In the genomic region with DNA sequence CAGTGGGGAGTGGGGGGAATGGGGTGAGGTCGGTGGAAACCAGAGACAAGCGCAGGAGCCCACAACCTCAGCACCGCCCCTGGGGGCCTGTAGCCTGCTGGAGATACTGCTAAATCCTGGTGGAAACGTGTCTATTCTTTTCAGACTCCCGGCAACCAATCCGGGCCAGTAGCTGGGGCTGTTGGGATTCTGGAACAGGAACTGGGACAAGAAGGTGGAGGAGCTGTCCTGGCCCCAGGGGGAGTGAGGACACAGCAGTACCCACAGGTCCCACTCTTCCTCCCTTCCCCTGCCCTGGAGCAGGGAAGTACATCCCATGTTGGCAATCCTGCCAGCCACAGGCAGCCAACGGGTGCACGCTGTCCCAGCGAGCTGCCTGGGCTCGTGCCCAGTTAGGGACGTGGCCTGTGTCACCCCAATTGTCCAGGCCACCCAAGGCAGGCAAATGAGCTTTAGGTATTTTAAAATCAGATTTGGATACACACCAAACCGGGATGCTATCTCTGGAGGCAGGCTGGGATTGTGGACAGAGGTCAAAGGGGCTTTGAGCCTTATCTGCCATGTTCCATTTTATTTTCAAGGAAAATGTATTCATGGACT, we compare ENCODE assay signal across 13 cellular contexts. TPM values are rescaled to one million over a fixed set of nuclear protein-coding genes. Genes with fewer than 3 reads are reported as not detected.
A peak's percentile ranks its signal among the peaks of the same experiment; 100 is the strongest.
DNase-seq lines count a peak whose midpoint lies in the region; ATAC-seq and TF ChIP-seq lines count a peak whose summit lies in the region.
"Had no signal": no experiment of that assay in that cellular context is flagged by ENCODE, and none has a peak within 500 bp of the region (broad histone marks: within the 10 kb centered on the region; RNA-seq: fewer than 3 reads in every experiment).

No MANE protein-coding gene starts in this region.

- peak overlapping the region in 3 of 4 donors; percentile 14 to 68 (median 66) for H3K27ac ChIP-seq in body of pancreas
- no peak overlapping the region for H3K27ac ChIP-seq in CD4-positive, alpha-beta T cell (ENCODE audit: low read depth, low read length)
- H3K27ac ChIP-seq: colonic mucosa, neutrophil, PC-9 had no signal

- H3K4me1 ChIP-seq in BE2C (peaks cover 28% of the 10 kb centered on the region), body of pancreas (peaks cover 34% of the 10 kb centered on the region)

- ATAC-seq in body of pancreas: peak; percentile 69
- no peak for ATAC-seq in HG03342 (IDR thresholded peaks at IDR 0.05; ENCODE audit: unreplicated experiment)
- ATAC-seq in CD4-positive, alpha-beta T cell (ENCODE audit: poor library complexity): no peak

- H3K27me3 ChIP-seq in BE2C (no peaks in the 10 kb centered on the region), body of pancreas (no peaks in the 10 kb centered on the region)
- H3K27me3 ChIP-seq in CD4-positive, alpha-beta T cell (ENCODE audit: control insufficient read depth, insufficient read depth, low read length): no peaks in the 10 kb centered on the region
- H3K27me3 ChIP-seq: colonic mucosa, neutrophil had no signal

- no peak overlapping the region for H3K4me3 ChIP-seq in BE2C (ENCODE audit: low read depth, low read length)
- no peak overlapping the region for H3K4me3 ChIP-seq in body of pancreas
- H3K4me3 ChIP-seq: colonic mucosa, PC-9 had no signal

- H3K9me3 ChIP-seq in BE2C: no peaks in the 10 kb centered on the region
- no peaks in the 10 kb centered on the region for H3K9me3 ChIP-seq in body of pancreas
- H3K9me3 ChIP-seq in CD4-positive, alpha-beta T cell (ENCODE audit: control insufficient read depth, low read length): no peaks in the 10 kb centered on the region
- H3K9me3 ChIP-seq: colonic mucosa, neutrophil had no signal

- TF ChIP-seq POLR2A in body of pancreas (IDR thresholded peaks at IDR 0.05): no peak

- TF ChIP-seq CTCF in BE2C (IDR thresholded peaks at IDR 0.05; ENCODE audit: low read depth, low read length) (no peak), body of pancreas (IDR thresholded peaks at IDR 0.05) (no peak)
- TF ChIP-seq CTCF in CD4-positive, alpha-beta T cell (IDR thresholded peaks at IDR 0.05): no peak

- DNase-seq in BE2C (peak; percentile 44), body of pancreas (peak; percentile 48 to 70 (median 64)), islet precursor cell (peak; percentile 57), posterior cingulate gyrus (peak in 9 of 10 donors; percentile 40 to 94 (median 68)), glomerular visceral epithelial cell (ENCODE audit: extremely low spot score) (no peak), GM19238 (ENCODE audit: insufficient read length, low spot score) (no peak)
- no peak for DNase-seq in CD4-positive, alpha-beta T cell
- DNase-seq: activated T-cell treated with anti-CD3 and anti-CD28 coated beads, Interleukin-2, amount 50 U/mL, for 48 hours; colonic mucosa; KBM-7; PC-9 had no signal

- H3K36me3 ChIP-seq in BE2C (no peaks in the 10 kb centered on the region), body of pancreas (replicated peaks in 1 of 2; ENCODE audit: insufficient read depth in 1 of 2, low read depth in 2 of 2) (no peaks in the 10 kb centered on the region)
- H3K36me3 ChIP-seq: colonic mucosa, neutrophil had no signal

- intact Hi-C loops in body of pancreas (cut with DNase I) (no loop called here), posterior cingulate gyrus (cut with DNase I) (no loop called here)
- intact Hi-C loops in CD4-positive, alpha-beta T cell (cut with DNase I, micrococcal nuclease): no loop called here

- 65 to 77% methylated on average over 12 of the region's 12 CpGs for WGBS in body of pancreas, 2 donors

- POLR2A ChIA-PET in CD4-positive, alpha-beta T cell (lab: Charles Lee): no interaction called here

- no peak overlapping the region for H3K4me3 Mint-ChIP-seq in CD4-positive, alpha-beta T cell

- H3K36me3 Mint-ChIP-seq in CD4-positive, alpha-beta T cell (ENCODE audit: low read depth): no peaks in the 10 kb centered on the region

- no peaks in the 10 kb centered on the region for H3K27me3 Mint-ChIP-seq in CD4-positive, alpha-beta T cell

- CTCF ChIA-PET in CD4-positive, alpha-beta T cell (lab: Charles Lee): no interaction called here

- H3K9me3 Mint-ChIP-seq in CD4-positive, alpha-beta T cell: no peaks in the 10 kb centered on the region

- no peak overlapping the region for H3K27ac Mint-ChIP-seq in CD4-positive, alpha-beta T cell

- H3K4me1 Mint-ChIP-seq in CD4-positive, alpha-beta T cell (ENCODE audit: low read depth): no peaks in the 10 kb centered on the region

RNA-seq across cellular contexts. Expression of gene HS1BP3, which starts 51.8 kb away (rescaled TPM):
- 28.3 TPM for polyA plus RNA-seq in BE2C (2012; ENCODE audit: insufficient read depth, insufficient read length, low read depth)
- 10 to 100 TPM; 21.1 to 23.1 TPM for total RNA-seq in body of pancreas
- 10 to 100 TPM in 1 of 2 experiments, 1 to 10 TPM in 1; 8.8 to 10.1 TPM for total RNA-seq in CD4-positive, alpha-beta T cell

Comparison
In these comparisons a context has a peak if more than half of its experiments do, and no peak if none do; other contexts are left out.
1. DNase-seq: peak in BE2C (single experiment), body of pancreas (4 of 4), islet precursor cell (single experiment) and posterior cingulate gyrus (9 of 10); none in CD4-positive, alpha-beta T cell (0 of 10), glomerular visceral epithelial cell (single experiment) and GM19238 (single experiment).